9 cellular contexts compared by ENCODE assay signal in the genomic region with DNA sequence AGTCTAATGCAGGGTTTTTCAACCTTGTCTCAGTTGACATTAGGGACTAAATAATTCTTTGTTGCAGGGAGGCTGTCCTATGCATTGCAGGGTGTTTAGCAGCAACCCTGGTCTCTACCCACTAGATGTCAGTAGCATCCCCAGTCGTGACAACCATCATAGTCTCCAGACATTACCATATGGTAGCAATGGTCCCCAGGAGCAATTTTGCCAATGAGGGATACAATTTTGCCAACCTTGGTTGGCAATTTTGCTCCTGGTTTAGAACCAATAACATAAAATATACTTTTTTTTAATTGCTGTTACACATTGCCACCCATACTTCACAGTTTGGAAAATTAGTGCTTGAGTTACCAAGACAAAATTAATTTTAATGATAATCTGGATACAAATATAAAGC. TPM values are rescaled to one million over a fixed set of nuclear protein-coding genes. Genes with fewer than 3 reads are reported as not detected.
DNase-seq lines count a peak whose midpoint lies in the region; ATAC-seq, FAIRE-seq and TF ChIP-seq lines count a peak whose summit lies in the region.
"Had no signal": no experiment of that assay in that cellular context is flagged by ENCODE, and none has a peak within 500 bp of the region (broad histone marks: within the 10 kb centered on the region; RNA-seq: fewer than 3 reads in every experiment).

No MANE protein-coding gene starts in this region.

- H3K27me3 Mint-ChIP-seq in central memory CD8-positive, alpha-beta T cell, result peaks cover 45% of the 10 kb centered on the region

- H3K4me3 Mint-ChIP-seq in central memory CD8-positive, alpha-beta T cell, result no peak overlapping the region

- intact Hi-C loops in right lobe of liver (cut with DNase I), result no loop called here

- H3K4me3 ChIP-seq in right lobe of liver, result no peak overlapping the region

- DNase-seq in NCI-H2171 treated with DMSO at 0.1 percent for 48 hours (lab: John Stamatoyannopoulos, UW) (peak; percentile 7), NCI-H2171 (lab: John Stamatoyannopoulos, UW) (no peak), RCC 7860 (ENCODE audit: low spot score) (peak; percentile 66), right lobe of liver (no peak)
- no peak for DNase-seq in central memory CD8-positive, alpha-beta T cell (ENCODE audit: low spot score in 2 of 2)
- no peak for DNase-seq in NK-92 treated with Interleukin-12 subunit alpha and Interleukin-12 subunit beta, amount 100 ng/mL, for 24 hours (lab: John Stamatoyannopoulos, UW)

- H3K36me3 ChIP-seq in right lobe of liver, result no peaks in the 10 kb centered on the region

- no peaks in the 10 kb centered on the region for H3K4me1 Mint-ChIP-seq in central memory CD8-positive, alpha-beta T cell

- no peaks in the 10 kb centered on the region for H3K36me3 Mint-ChIP-seq in central memory CD8-positive, alpha-beta T cell (ENCODE audit: insufficient read depth)

- H3K27ac ChIP-seq in right lobe of liver, result no peak overlapping the region

- H3K4me1 ChIP-seq in right lobe of liver, result no peaks in the 10 kb centered on the region

- WGBS in right lobe of liver (ENCODE audit: insufficient coverage, low coverage, low lambda C conversion rate, missing lambda C conversion rate), result 0% methylated on average over 1 of the region's 1 CpG

- ATAC-seq in GM19395 (IDR thresholded peaks at IDR 0.05; ENCODE audit: unreplicated experiment) (peak; percentile 81), HG03196 (IDR thresholded peaks at IDR 0.05; ENCODE audit: unreplicated experiment) (peak; percentile 68), right lobe of liver (peak; percentile 78 to 90 (median 82))
- ATAC-seq in central memory CD8-positive, alpha-beta T cell (replicated peaks; ENCODE audit: extremely low read depth, poor library complexity, severe bottlenecking), result peak; percentile 80

- TF ChIP-seq CTCF in right lobe of liver (IDR thresholded peaks at IDR 0.05), result peak; percentile 49 to 61 (median 58)

- peaks cover 0 to 5% of the 10 kb centered on the region in 2 donors for H3K27me3 ChIP-seq in right lobe of liver

- H3K9me3 Mint-ChIP-seq in central memory CD8-positive, alpha-beta T cell, result no peaks in the 10 kb centered on the region

- peak; percentile 78 for FAIRE-seq in RCC 7860 (lab: Jason Lieb, UNC)
- FAIRE-seq: frontal cortex had no signal

- TF ChIP-seq POLR2A in right lobe of liver (IDR thresholded peaks at IDR 0.05), result no peak

- no peaks in the 10 kb centered on the region for H3K9me3 ChIP-seq in right lobe of liver

- H3K27ac Mint-ChIP-seq in central memory CD8-positive, alpha-beta T cell (ENCODE audit: low read depth), result peak overlapping the region; percentile 30

RNA-seq across cellular contexts. Expression of a gene that starts 6.0 kb away (rescaled TPM):
- under 1 TPM in 2 of 6 experiments, not detected in 4; 0.11 to 0.50 TPM for total RNA-seq in right lobe of liver
- total RNA-seq: frontal cortex had no signal

Comparison
In these comparisons a context has a peak if more than half of its experiments do, and no peak if none do; other contexts are left out.
1. DNase-seq: peak in NCI-H2171 treated with DMSO at 0.1 percent for 48 hours (single experiment) and RCC 7860 (single experiment); none in NCI-H2171 (single experiment), central memory CD8-positive, alpha-beta T cell (0 of 2), right lobe of liver (0 of 3) and NK-92 treated with Interleukin-12 subunit alpha and Interleukin-12 subunit beta, amount 100 ng/mL, for 24 hours (single experiment).
2. Peak in every context shown above with its lines, with median percentiles within 50 percentile points of each other: ATAC-seq.